1 cellular context compared by ENCODE assay signal in the genomic region with DNA sequence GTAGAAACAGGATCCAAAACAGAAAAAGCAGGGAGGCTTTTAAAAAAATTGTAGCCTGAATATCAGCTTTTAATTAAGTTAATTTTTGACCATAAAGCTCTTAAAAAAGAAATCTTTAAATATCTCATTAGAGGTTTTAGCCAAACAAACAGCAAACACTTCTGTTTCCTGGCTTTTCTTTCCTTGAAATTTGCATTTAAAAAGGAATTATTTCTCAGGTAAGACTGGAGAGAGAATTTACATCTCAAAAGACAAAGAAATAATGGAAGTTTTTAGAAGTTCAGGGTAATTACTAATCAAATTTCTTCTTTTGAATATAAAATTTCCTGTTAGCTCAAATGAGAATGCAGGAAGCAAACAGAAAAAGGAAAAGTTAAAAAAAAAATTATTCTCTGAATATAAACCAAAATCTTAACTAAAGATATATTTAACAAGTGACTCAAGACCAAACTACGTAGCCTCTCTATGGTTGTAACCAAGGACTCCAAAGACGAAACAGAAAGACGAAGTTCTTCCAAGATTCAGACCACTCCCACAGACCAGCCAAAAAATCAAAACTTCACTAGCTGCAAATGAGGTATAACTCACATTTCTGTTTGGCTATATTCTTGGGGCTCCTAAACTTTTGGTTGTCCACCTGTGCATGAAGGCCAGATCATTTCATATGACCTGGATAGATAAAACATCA.
TF ChIP-seq lines count a peak whose summit lies in the region.

No MANE protein-coding gene starts in this region.

TF ChIP-seq in H1, 55 proteins besides CTCF, POLR2A, EP300 and RAD21 (continued from another document):
- TF ChIP-seq, protein P1, sequence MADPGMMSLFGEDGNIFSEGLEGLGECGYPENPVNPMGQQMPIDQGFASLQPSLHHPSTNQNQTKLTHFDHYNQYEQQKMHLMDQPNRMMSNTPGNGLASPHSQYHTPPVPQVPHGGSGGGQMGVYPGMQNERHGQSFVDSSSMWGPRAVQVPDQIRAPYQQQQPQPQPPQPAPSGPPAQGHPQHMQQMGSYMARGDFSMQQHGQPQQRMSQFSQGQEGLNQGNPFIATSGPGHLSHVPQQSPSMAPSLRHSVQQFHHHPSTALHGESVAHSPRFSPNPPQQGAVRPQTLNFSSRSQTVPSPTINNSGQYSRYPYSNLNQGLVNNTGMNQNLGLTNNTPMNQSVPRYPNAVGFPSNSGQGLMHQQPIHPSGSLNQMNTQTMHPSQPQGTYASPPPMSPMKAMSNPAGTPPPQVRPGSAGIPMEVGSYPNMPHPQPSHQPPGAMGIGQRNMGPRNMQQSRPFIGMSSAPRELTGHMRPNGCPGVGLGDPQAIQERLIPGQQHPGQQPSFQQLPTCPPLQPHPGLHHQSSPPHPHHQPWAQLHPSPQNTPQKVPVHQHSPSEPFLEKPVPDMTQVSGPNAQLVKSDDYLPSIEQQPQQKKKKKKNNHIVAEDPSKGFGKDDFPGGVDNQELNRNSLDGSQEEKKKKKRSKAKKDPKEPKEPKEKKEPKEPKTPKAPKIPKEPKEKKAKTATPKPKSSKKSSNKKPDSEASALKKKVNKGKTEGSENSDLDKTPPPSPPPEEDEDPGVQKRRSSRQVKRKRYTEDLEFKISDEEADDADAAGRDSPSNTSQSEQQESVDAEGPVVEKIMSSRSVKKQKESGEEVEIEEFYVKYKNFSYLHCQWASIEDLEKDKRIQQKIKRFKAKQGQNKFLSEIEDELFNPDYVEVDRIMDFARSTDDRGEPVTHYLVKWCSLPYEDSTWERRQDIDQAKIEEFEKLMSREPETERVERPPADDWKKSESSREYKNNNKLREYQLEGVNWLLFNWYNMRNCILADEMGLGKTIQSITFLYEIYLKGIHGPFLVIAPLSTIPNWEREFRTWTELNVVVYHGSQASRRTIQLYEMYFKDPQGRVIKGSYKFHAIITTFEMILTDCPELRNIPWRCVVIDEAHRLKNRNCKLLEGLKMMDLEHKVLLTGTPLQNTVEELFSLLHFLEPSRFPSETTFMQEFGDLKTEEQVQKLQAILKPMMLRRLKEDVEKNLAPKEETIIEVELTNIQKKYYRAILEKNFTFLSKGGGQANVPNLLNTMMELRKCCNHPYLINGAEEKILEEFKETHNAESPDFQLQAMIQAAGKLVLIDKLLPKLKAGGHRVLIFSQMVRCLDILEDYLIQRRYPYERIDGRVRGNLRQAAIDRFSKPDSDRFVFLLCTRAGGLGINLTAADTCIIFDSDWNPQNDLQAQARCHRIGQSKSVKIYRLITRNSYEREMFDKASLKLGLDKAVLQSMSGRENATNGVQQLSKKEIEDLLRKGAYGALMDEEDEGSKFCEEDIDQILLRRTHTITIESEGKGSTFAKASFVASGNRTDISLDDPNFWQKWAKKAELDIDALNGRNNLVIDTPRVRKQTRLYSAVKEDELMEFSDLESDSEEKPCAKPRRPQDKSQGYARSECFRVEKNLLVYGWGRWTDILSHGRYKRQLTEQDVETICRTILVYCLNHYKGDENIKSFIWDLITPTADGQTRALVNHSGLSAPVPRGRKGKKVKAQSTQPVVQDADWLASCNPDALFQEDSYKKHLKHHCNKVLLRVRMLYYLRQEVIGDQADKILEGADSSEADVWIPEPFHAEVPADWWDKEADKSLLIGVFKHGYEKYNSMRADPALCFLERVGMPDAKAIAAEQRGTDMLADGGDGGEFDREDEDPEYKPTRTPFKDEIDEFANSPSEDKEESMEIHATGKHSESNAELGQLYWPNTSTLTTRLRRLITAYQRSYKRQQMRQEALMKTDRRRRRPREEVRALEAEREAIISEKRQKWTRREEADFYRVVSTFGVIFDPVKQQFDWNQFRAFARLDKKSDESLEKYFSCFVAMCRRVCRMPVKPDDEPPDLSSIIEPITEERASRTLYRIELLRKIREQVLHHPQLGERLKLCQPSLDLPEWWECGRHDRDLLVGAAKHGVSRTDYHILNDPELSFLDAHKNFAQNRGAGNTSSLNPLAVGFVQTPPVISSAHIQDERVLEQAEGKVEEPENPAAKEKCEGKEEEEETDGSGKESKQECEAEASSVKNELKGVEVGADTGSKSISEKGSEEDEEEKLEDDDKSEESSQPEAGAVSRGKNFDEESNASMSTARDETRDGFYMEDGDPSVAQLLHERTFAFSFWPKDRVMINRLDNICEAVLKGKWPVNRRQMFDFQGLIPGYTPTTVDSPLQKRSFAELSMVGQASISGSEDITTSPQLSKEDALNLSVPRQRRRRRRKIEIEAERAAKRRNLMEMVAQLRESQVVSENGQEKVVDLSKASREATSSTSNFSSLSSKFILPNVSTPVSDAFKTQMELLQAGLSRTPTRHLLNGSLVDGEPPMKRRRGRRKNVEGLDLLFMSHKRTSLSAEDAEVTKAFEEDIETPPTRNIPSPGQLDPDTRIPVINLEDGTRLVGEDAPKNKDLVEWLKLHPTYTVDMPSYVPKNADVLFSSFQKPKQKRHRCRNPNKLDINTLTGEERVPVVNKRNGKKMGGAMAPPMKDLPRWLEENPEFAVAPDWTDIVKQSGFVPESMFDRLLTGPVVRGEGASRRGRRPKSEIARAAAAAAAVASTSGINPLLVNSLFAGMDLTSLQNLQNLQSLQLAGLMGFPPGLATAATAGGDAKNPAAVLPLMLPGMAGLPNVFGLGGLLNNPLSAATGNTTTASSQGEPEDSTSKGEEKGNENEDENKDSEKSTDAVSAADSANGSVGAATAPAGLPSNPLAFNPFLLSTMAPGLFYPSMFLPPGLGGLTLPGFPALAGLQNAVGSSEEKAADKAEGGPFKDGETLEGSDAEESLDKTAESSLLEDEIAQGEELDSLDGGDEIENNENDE (IDR thresholded peaks at IDR 0.05; ENCODE audit: insufficient replicate concordance, low read length) = peak; percentile 97
